Comparison of ENCODE assay signal across 8 cellular contexts in genomic region chr14:60090864-60091519, GRCh38. TPM values are rescaled to one million over a fixed set of nuclear protein-coding genes. Genes with fewer than 3 reads are reported as not detected.
DNase-seq lines count a peak whose midpoint lies in the region; ATAC-seq and TF ChIP-seq lines count a peak whose summit lies in the region.

No MANE protein-coding gene starts in this region.

- peak overlapping the region; percentile 78 for H3K4me3 ChIP-seq in GM06990 (replicated peaks; ENCODE audit: low read depth, low read length)

- H3K4me3 Mint-ChIP-seq in naive B cell, result peak overlapping the region; percentile 88 to 98 (median 94)

- ATAC-seq in naive B cell (ENCODE audit: low read depth in 2 of 2), result no peak
- no peak for ATAC-seq in HG03520 (IDR thresholded peaks at IDR 0.05; ENCODE audit: unreplicated experiment)

- no peaks in the 10 kb centered on the region for H3K27me3 ChIP-seq in GM06990 (replicated peaks; ENCODE audit: control insufficient read depth, insufficient read depth, low read length)

- peaks cover 0 to 7% (median 0%) of the 10 kb centered on the region in 3 donors for H3K27me3 Mint-ChIP-seq in naive B cell

- no peaks in the 10 kb centered on the region for H3K36me3 ChIP-seq in GM06990 (ENCODE audit: control insufficient read depth, insufficient read depth, low read length)

- no peaks in the 10 kb centered on the region for H3K9me3 Mint-ChIP-seq in naive B cell

- peak overlapping the region; percentile 95 to 99 (median 99) for H3K27ac Mint-ChIP-seq in naive B cell

- TF ChIP-seq CTCF in 22Rv1 (IDR thresholded peaks at IDR 0.05) (no peak), GM06990 (IDR thresholded peaks at IDR 0.05; ENCODE audit: insufficient read depth, low read length, poor library complexity, severe bottlenecking) (no peak)

- peak overlapping the region; percentile 99 for H3K27ac ChIP-seq in 22Rv1

- peaks cover 29 to 41% (median 36%) of the 10 kb centered on the region in 3 donors for H3K4me1 Mint-ChIP-seq in naive B cell

- DNase-seq in GM06990 (ENCODE audit: extremely low read depth, insufficient read length) (peak; percentile 14), NCI-H2227 (lab: John Stamatoyannopoulos, UW; ENCODE audit: unreplicated experiment) (peak; percentile 54), activated T-cell treated with anti-CD3 and anti-CD28 coated beads for 4 hours (peak; percentile 11), fibroblast of the conjunctiva (ENCODE audit: low read depth) (peak; percentile 55), naive B cell (peak; percentile 20), T-helper 9 cell (no peak)

- no peaks in the 10 kb centered on the region for H3K36me3 Mint-ChIP-seq in naive B cell

RNA-seq across cellular contexts. Expression of gene PCNX4, which starts 0.7 kb away (rescaled TPM):
- polyA plus RNA-seq in naive B cell (ENCODE audit: low read depth in 6 of 6), result 10 to 100 TPM; 11.3 to 26.1 (median 24.5) TPM
